ENCODE assay signal across 8 cellular contexts in genomic region chr7:27586825-27587224, GRCh38.
A peak's percentile ranks its signal among the peaks of the same experiment; 100 is the strongest.
DNase-seq lines count a peak whose midpoint lies in the region; ATAC-seq lines count a peak whose summit lies in the region.

No MANE protein-coding gene starts in this region.

- peaks cover 16 to 23% (median 20%) of the 10 kb centered on the region in 3 donors for H3K4me1 Mint-ChIP-seq in naive B cell
- H3K4me1 Mint-ChIP-seq in activated CD4-positive, alpha-beta T cell treated with anti-CD3 and anti-CD28 coated beads, Interleukin-2, amount 10 ng/mL, durations not matched to agents 24 days and 14 days = no peaks in the 10 kb centered on the region

- peaks cover 5 to 31% (median 15%) of the 10 kb centered on the region in 3 donors for H3K27me3 Mint-ChIP-seq in naive B cell
- H3K27me3 Mint-ChIP-seq in activated CD4-positive, alpha-beta T cell treated with anti-CD3 and anti-CD28 coated beads, Interleukin-2, amount 10 ng/mL, durations not matched to agents 24 days and 14 days = no peaks in the 10 kb centered on the region

- intact Hi-C loops in activated CD4-positive, alpha-beta T cell treated with anti-CD3 and anti-CD28 coated beads, Interleukin-2, amount 10 ng/mL, durations not matched to agents 24 days and 14 days (cut with micrococcal nuclease) = no loop called here

- peak; percentile 92 for ATAC-seq in HG03045 (IDR thresholded peaks at IDR 0.05; ENCODE audit: unreplicated experiment)
- ATAC-seq in naive B cell (ENCODE audit: low read depth in 2 of 2) = peak; percentile 91 to 93

- H3K9me3 Mint-ChIP-seq in naive B cell = no peaks in the 10 kb centered on the region
- no peaks in the 10 kb centered on the region for H3K9me3 Mint-ChIP-seq in activated CD4-positive, alpha-beta T cell treated with anti-CD3 and anti-CD28 coated beads, Interleukin-2, amount 10 ng/mL, durations not matched to agents 24 days and 14 days

- H3K27ac Mint-ChIP-seq in naive B cell = no peak overlapping the region
- H3K27ac Mint-ChIP-seq in activated CD4-positive, alpha-beta T cell treated with anti-CD3 and anti-CD28 coated beads, Interleukin-2, amount 10 ng/mL, durations not matched to agents 24 days and 14 days = no peak overlapping the region

- peak; percentile 26 for DNase-seq in NCI-H2227 (lab: John Stamatoyannopoulos, UW; ENCODE audit: unreplicated experiment)
- DNase-seq in NCI-H2227 treated with DMSO at 0.1 percent for 48 hours (lab: John Stamatoyannopoulos, UW) = no peak
- peak; percentile 84 for DNase-seq in NCI-H345 treated with DMSO at 0.1 percent for 48 hours (lab: John Stamatoyannopoulos, UW; ENCODE audit: unreplicated experiment)
- DNase-seq in naive B cell = peak; percentile 27
- no peak for DNase-seq in middle frontal gyrus (ENCODE audit: extremely low spot score, low spot score)
- no peak for DNase-seq in AG08396 (ENCODE audit: low spot score)
- DNase-seq in activated CD4-positive, alpha-beta T cell treated with anti-CD3 and anti-CD28 coated beads, Interleukin-2, amount 10 ng/mL, durations not matched to agents 24 days and 14 days = no peak

- H3K36me3 Mint-ChIP-seq in naive B cell = peaks cover 3 to 4% of the 10 kb centered on the region in 2 donors
- H3K36me3 Mint-ChIP-seq in activated CD4-positive, alpha-beta T cell treated with anti-CD3 and anti-CD28 coated beads, Interleukin-2, amount 10 ng/mL, durations not matched to agents 24 days and 14 days (ENCODE audit: low read depth) = no peaks in the 10 kb centered on the region

- peak overlapping the region in 4 of 8 donors; percentile 7 to 54 (median 23) for H3K4me3 Mint-ChIP-seq in naive B cell
- H3K4me3 Mint-ChIP-seq in activated CD4-positive, alpha-beta T cell treated with anti-CD3 and anti-CD28 coated beads, Interleukin-2, amount 10 ng/mL, durations not matched to agents 24 days and 14 days = no peak overlapping the region

Comparison
In these comparisons a context has a peak if more than half of its experiments do, and no peak if none do; other contexts are left out.
1. DNase-seq: peak in NCI-H2227 (single experiment), NCI-H345 treated with DMSO at 0.1 percent for 48 hours (single experiment) and naive B cell (single experiment); none in NCI-H2227 treated with DMSO at 0.1 percent for 48 hours (single experiment), middle frontal gyrus (single experiment), AG08396 (single experiment) and activated CD4-positive, alpha-beta T cell treated with anti-CD3 and anti-CD28 coated beads, Interleukin-2, amount 10 ng/mL, durations not matched to agents 24 days and 14 days (single experiment).